Comparison of ENCODE assay signal across 9 cellular contexts in genomic region chr9:121620777-121621437, GRCh38. TPM values are rescaled to one million over a fixed set of nuclear protein-coding genes. Genes with fewer than 3 reads are reported as not detected.
DNase-seq lines count a peak whose midpoint lies in the region; ATAC-seq and TF ChIP-seq lines count a peak whose summit lies in the region.
"Had no signal": no experiment of that assay in that cellular context is flagged by ENCODE, and none has a peak within 500 bp of the region (broad histone marks: within the 10 kb centered on the region; RNA-seq: fewer than 3 reads in every experiment).

No MANE protein-coding gene starts in this region.

- no peaks in the 10 kb centered on the region for H3K36me3 ChIP-seq in NT2/D1 (ENCODE audit: insufficient read depth, insufficient read length, low read length)
- H3K36me3 ChIP-seq in spleen, result no peaks in the 10 kb centered on the region

- DNase-seq in NCI-H748 (lab: John Stamatoyannopoulos, UW; ENCODE audit: unreplicated experiment), result peak; percentile 42
- no peak for DNase-seq in NCI-H748 treated with DMSO at 0.1 percent for 48 hours (lab: John Stamatoyannopoulos, UW)
- peak; percentile 48 for DNase-seq in NT2/D1 (ENCODE audit: low read depth, low spot score)
- DNase-seq in epithelial cell of proximal tubule (ENCODE audit: low read depth), result no peak
- DNase-seq in stimulated activated CD8-positive, alpha-beta memory T cell treated with anti-CD3 and anti-CD28 coated beads, Interleukin-4, amount 100 ng/mL, for 48 hours, result peak; percentile 29
- DNase-seq in NCI-H446 treated with DMSO at 0.1 percent for 48 hours (lab: John Stamatoyannopoulos, UW), result no peak
- DNase-seq in spleen, result no peak
- DNase-seq: DMS79 treated with DMSO at 0.1 percent for 48 hours had no signal

- no peak overlapping the region for H3K9ac ChIP-seq in NT2/D1 (ENCODE audit: insufficient read length, low read depth)

- intact Hi-C loops in spleen (cut with DNase I; ENCODE audit: low total_unique reads), result no loop called here

- no peak overlapping the region for H3K4me3 ChIP-seq in NT2/D1 (ENCODE audit: insufficient read length, low read depth)
- no peak overlapping the region for H3K4me3 ChIP-seq in epithelial cell of proximal tubule (ENCODE audit: low read depth, low read length)
- H3K4me3 ChIP-seq in spleen, result no peak overlapping the region

- TF ChIP-seq CTCF in epithelial cell of proximal tubule (conservative IDR thresholded peaks at IDR 0.05; ENCODE audit: low read depth, low read length) (peak; percentile 68), spleen (IDR thresholded peaks at IDR 0.05 in 8 of 11, conservative IDR thresholded peaks at IDR 0.05 in 3 of 11) (peak in 4 of 11 experiments; percentile 20 to 43 (median 32))

- H3K27ac ChIP-seq in spleen, result no peak overlapping the region

- WGBS in spleen, 5 donors, result 23 to 33% (median 25%) methylated on average over 3 of the region's 3 CpGs

- H3K4me1 ChIP-seq in NT2/D1 (ENCODE audit: insufficient read depth, insufficient read length), result peaks cover 3% of the 10 kb centered on the region
- peaks cover 0 to 16% (median 0%) of the 10 kb centered on the region in 6 donors for H3K4me1 ChIP-seq in spleen

- H3K27me3 ChIP-seq in NT2/D1 (ENCODE audit: insufficient read depth, insufficient read length), result no peaks in the 10 kb centered on the region
- H3K27me3 ChIP-seq in spleen (replicated peaks in 1 of 7), result peaks cover 0 to 15% (median 0%) of the 10 kb centered on the region in 7 donors

- no peak for ATAC-seq in GM21515 (IDR thresholded peaks at IDR 0.05; ENCODE audit: unreplicated experiment)

- TF ChIP-seq POLR2A in spleen (IDR thresholded peaks at IDR 0.05), result no peak

- H3K9me3 ChIP-seq in NT2/D1 (ENCODE audit: insufficient read depth, low read length) (no peaks in the 10 kb centered on the region), spleen (no peaks in the 10 kb centered on the region)

RNA-seq across cellular contexts. Expression of gene DAB2IP, which starts 30.5 kb away (rescaled TPM):
- 11.6 and 23.8 TPM in 2 replicates for total RNA-seq in epithelial cell of proximal tubule
- 10 to 100 TPM; 34.1 to 83.0 (median 48.5) TPM for total RNA-seq in spleen
- polyA plus RNA-seq in spleen, result 10 to 100 TPM in 1 of 3 donors, 1 to 10 TPM in 2; 5.0 to 24.2 (median 6.0) TPM

Comparison
In these comparisons a context has a peak if more than half of its experiments do, and no peak if none do; other contexts are left out.
1. DNase-seq: peak in NCI-H748 (single experiment), NT2/D1 (single experiment) and stimulated activated CD8-positive, alpha-beta memory T cell treated with anti-CD3 and anti-CD28 coated beads, Interleukin-4, amount 100 ng/mL, for 48 hours (single experiment); none in NCI-H748 treated with DMSO at 0.1 percent for 48 hours (single experiment), epithelial cell of proximal tubule (single experiment), NCI-H446 treated with DMSO at 0.1 percent for 48 hours (single experiment) and spleen (single experiment).